ENCODE assay signal across 1 cellular context in the genomic region with DNA sequence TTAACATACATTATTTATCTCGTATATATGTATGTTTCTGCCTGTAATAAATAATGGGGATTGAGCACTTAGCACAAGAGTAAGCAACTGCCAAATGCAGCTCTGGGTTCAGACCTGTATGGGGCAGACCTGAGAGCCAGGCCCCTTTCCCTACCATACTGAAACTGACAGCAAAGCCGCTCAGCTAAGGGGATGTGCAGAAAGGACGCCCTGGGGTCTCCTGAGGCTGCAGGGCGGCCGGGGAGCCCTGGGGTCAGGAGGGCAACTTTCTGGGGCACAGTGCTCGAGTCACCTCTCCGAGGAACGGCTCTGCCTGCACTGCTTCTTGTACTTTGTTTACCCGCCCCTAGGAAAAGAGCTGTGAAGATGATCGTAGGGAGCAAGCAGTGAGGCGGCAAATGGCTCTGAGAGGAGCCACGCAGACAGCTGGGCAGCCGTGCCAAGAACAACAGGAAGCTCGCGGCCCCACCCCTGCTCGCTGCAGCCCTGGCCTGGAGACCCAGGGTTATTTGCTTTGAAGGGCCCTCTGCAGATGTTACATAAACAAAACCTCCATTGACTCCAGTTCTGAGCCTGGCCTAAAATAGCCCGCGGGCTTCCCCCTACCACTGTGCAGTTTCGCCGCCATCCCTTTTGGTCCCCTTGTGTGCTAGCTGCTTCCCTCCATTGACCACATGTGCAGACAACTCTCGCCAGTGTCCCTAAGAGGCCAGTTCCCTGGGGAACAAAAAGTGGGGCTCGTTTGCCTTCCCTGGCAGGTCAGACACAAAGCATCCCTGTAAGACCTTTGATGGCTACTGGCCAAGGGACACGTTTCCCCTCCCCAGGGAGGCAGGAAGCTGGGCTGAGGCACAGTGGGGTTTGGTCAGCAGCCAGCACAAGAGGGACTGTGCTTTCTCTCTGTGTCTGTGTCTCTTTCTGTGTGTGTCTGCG.
TF ChIP-seq lines count a peak whose summit lies in the region.

No MANE protein-coding gene starts in this region.

TF ChIP-seq in HepG2, 621 proteins besides CTCF, POLR2A, EP300 and RAD21 (continued from another document and continues in another):
- TF ChIP-seq, protein P1, sequence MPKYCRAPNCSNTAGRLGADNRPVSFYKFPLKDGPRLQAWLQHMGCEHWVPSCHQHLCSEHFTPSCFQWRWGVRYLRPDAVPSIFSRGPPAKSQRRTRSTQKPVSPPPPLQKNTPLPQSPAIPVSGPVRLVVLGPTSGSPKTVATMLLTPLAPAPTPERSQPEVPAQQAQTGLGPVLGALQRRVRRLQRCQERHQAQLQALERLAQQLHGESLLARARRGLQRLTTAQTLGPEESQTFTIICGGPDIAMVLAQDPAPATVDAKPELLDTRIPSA (CRISPR knock-in tag; IDR thresholded peaks at IDR 0.05; ENCODE audit: borderline replicate concordance) = no peak
- TF ChIP-seq PHF5A (CRISPR knock-in tag; IDR thresholded peaks at IDR 0.05; ENCODE audit: low read depth, unreplicated experiment) (no peak), ZNF446 (CRISPR knock-in tag; IDR thresholded peaks at IDR 0.05) (no peak), ZNF256 (CRISPR knock-in tag; conservative IDR thresholded peaks at IDR 0.05) (no peak), HDAC1 (CRISPR knock-in tag; IDR thresholded peaks at IDR 0.05) (no peak; the same call in 1 of the 2 replicates), ZNF83 (CRISPR knock-in tag; IDR thresholded peaks at IDR 0.05; ENCODE audit: borderline replicate concordance) (no peak), PHF21A (CRISPR knock-in tag; IDR thresholded peaks at IDR 0.05) (peak; percentile 43; the same call in 1 of the 2 replicates), HDAC6 (IDR thresholded peaks at IDR 0.05; ENCODE audit: low read depth, low read length) (no peak), ZNF432 (CRISPR knock-in tag; IDR thresholded peaks at IDR 0.05; ENCODE audit: borderline replicate concordance) (no peak), ZNF776 (CRISPR knock-in tag; IDR thresholded peaks at IDR 0.05) (no peak), ZNF333 (CRISPR knock-in tag; IDR thresholded peaks at IDR 0.05; ENCODE audit: borderline replicate concordance) (no peak), ZNF567 (CRISPR knock-in tag; IDR thresholded peaks at IDR 0.05; ENCODE audit: borderline replicate concordance) (no peak), KLF12 (CRISPR knock-in tag; IDR thresholded peaks at IDR 0.05; ENCODE audit: borderline replicate concordance) (0 out of 2 replicates have a peak, but pooled peaks have one; percentile 30), TGIF2 (CRISPR knock-in tag; IDR thresholded peaks at IDR 0.05) (no peak), ZNF253 (CRISPR knock-in tag; IDR thresholded peaks at IDR 0.05; ENCODE audit: borderline replicate concordance) (no peak), SMYD3 (CRISPR knock-in tag; IDR thresholded peaks at IDR 0.05) (no peak), ETV6 (CRISPR knock-in tag; conservative IDR thresholded peaks at IDR 0.05) (no peak), ZNF350 (CRISPR knock-in tag; IDR thresholded peaks at IDR 0.05; ENCODE audit: borderline replicate concordance, low read depth) (no peak), EHMT2 (IDR thresholded peaks at IDR 0.05; ENCODE audit: borderline replicate concordance, low read depth, low read length) (no peak), ELF3 (CRISPR knock-in tag; IDR thresholded peaks at IDR 0.05) (no peak), ZNF335 (CRISPR knock-in tag; IDR thresholded peaks at IDR 0.05) (no peak), GATAD2A (CRISPR knock-in tag; IDR thresholded peaks at IDR 0.05) (no peak), ZSCAN21 (CRISPR knock-in tag; IDR thresholded peaks at IDR 0.05; ENCODE audit: borderline replicate concordance) (no peak), SNAPC2 (CRISPR knock-in tag; IDR thresholded peaks at IDR 0.05) (no peak), SPEN (CRISPR knock-in tag; IDR thresholded peaks at IDR 0.05; ENCODE audit: low read depth) (no peak), FOXA3 (CRISPR knock-in tag; IDR thresholded peaks at IDR 0.05) (no peak), NFE2L2 (IDR thresholded peaks at IDR 0.05; ENCODE audit: low read length) (no peak), RFXANK (CRISPR knock-in tag; IDR thresholded peaks at IDR 0.05) (no peak), ZNF841 (CRISPR knock-in tag; IDR thresholded peaks at IDR 0.05; ENCODE audit: borderline replicate concordance) (no peak), BRCA1 (CRISPR knock-in tag; IDR thresholded peaks at IDR 0.05) (no peak), ZNF17 (CRISPR knock-in tag; IDR thresholded peaks at IDR 0.05) (no peak)
- TF ChIP-seq, protein P2, sequence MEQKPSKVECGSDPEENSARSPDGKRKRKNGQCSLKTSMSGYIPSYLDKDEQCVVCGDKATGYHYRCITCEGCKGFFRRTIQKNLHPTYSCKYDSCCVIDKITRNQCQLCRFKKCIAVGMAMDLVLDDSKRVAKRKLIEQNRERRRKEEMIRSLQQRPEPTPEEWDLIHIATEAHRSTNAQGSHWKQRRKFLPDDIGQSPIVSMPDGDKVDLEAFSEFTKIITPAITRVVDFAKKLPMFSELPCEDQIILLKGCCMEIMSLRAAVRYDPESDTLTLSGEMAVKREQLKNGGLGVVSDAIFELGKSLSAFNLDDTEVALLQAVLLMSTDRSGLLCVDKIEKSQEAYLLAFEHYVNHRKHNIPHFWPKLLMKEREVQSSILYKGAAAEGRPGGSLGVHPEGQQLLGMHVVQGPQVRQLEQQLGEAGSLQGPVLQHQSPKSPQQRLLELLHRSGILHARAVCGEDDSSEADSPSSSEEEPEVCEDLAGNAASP (CRISPR knock-in tag; IDR thresholded peaks at IDR 0.05; ENCODE audit: borderline replicate concordance) = peak; percentile 52; the same call in 1 of the 2 replicates
- TF ChIP-seq, protein P3, sequence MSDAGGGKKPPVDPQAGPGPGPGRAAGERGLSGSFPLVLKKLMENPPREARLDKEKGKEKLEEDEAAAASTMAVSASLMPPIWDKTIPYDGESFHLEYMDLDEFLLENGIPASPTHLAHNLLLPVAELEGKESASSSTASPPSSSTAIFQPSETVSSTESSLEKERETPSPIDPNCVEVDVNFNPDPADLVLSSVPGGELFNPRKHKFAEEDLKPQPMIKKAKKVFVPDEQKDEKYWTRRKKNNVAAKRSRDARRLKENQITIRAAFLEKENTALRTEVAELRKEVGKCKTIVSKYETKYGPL (CRISPR knock-in tag; IDR thresholded peaks at IDR 0.05) = peak; percentile 15; the same call in 1 of the 2 replicates
- TF ChIP-seq, protein P4, sequence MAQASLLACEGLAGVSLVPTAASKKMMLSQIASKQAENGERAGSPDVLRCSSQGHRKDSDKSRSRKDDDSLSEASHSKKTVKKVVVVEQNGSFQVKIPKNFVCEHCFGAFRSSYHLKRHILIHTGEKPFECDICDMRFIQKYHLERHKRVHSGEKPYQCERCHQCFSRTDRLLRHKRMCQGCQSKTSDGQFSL (CRISPR knock-in tag; IDR thresholded peaks at IDR 0.05) = no peak
- TF ChIP-seq, protein P5, sequence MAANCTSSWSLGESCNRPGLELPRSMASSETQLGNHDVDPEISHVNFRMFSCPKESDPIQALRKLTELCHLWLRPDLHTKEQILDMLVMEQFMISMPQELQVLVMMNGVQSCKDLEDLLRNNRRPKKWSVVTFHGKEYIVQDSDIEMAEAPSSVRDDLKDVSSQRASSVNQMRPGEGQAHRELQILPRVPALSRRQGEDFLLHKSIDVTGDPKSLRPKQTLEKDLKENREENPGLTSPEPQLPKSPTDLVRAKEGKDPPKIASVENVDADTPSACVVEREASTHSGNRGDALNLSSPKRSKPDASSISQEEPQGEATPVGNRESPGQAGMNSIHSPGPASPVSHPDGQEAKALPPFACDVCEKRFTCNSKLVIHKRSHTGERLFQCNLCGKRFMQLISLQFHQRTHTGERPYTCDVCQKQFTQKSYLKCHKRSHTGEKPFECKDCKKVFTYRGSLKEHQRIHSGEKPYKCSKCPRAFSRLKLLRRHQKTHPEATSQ (CRISPR knock-in tag; IDR thresholded peaks at IDR 0.05; ENCODE audit: borderline replicate concordance) = no peak
- TF ChIP-seq, protein P6, sequence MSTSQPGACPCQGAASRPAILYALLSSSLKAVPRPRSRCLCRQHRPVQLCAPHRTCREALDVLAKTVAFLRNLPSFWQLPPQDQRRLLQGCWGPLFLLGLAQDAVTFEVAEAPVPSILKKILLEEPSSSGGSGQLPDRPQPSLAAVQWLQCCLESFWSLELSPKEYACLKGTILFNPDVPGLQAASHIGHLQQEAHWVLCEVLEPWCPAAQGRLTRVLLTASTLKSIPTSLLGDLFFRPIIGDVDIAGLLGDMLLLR (CRISPR knock-in tag; IDR thresholded peaks at IDR 0.05) = no peak
- TF ChIP-seq, protein P7, sequence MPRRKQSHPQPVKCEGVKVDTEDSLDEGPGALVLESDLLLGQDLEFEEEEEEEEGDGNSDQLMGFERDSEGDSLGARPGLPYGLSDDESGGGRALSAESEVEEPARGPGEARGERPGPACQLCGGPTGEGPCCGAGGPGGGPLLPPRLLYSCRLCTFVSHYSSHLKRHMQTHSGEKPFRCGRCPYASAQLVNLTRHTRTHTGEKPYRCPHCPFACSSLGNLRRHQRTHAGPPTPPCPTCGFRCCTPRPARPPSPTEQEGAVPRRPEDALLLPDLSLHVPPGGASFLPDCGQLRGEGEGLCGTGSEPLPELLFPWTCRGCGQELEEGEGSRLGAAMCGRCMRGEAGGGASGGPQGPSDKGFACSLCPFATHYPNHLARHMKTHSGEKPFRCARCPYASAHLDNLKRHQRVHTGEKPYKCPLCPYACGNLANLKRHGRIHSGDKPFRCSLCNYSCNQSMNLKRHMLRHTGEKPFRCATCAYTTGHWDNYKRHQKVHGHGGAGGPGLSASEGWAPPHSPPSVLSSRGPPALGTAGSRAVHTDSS (CRISPR knock-in tag; conservative IDR thresholded peaks at IDR 0.05) = no peak
- TF ChIP-seq, protein P8, sequence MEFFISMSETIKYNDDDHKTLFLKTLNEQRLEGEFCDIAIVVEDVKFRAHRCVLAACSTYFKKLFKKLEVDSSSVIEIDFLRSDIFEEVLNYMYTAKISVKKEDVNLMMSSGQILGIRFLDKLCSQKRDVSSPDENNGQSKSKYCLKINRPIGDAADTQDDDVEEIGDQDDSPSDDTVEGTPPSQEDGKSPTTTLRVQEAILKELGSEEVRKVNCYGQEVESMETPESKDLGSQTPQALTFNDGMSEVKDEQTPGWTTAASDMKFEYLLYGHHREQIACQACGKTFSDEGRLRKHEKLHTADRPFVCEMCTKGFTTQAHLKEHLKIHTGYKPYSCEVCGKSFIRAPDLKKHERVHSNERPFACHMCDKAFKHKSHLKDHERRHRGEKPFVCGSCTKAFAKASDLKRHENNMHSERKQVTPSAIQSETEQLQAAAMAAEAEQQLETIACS (CRISPR knock-in tag; IDR thresholded peaks at IDR 0.05) = no peak
- TF ChIP-seq, protein P9, sequence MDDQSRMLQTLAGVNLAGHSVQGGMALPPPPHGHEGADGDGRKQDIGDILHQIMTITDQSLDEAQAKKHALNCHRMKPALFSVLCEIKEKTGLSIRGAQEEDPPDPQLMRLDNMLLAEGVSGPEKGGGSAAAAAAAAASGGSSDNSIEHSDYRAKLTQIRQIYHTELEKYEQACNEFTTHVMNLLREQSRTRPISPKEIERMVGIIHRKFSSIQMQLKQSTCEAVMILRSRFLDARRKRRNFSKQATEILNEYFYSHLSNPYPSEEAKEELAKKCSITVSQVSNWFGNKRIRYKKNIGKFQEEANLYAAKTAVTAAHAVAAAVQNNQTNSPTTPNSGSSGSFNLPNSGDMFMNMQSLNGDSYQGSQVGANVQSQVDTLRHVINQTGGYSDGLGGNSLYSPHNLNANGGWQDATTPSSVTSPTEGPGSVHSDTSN (CRISPR knock-in tag; IDR thresholded peaks at IDR 0.05; ENCODE audit: borderline replicate concordance) = no peak
- TF ChIP-seq, protein P10, sequence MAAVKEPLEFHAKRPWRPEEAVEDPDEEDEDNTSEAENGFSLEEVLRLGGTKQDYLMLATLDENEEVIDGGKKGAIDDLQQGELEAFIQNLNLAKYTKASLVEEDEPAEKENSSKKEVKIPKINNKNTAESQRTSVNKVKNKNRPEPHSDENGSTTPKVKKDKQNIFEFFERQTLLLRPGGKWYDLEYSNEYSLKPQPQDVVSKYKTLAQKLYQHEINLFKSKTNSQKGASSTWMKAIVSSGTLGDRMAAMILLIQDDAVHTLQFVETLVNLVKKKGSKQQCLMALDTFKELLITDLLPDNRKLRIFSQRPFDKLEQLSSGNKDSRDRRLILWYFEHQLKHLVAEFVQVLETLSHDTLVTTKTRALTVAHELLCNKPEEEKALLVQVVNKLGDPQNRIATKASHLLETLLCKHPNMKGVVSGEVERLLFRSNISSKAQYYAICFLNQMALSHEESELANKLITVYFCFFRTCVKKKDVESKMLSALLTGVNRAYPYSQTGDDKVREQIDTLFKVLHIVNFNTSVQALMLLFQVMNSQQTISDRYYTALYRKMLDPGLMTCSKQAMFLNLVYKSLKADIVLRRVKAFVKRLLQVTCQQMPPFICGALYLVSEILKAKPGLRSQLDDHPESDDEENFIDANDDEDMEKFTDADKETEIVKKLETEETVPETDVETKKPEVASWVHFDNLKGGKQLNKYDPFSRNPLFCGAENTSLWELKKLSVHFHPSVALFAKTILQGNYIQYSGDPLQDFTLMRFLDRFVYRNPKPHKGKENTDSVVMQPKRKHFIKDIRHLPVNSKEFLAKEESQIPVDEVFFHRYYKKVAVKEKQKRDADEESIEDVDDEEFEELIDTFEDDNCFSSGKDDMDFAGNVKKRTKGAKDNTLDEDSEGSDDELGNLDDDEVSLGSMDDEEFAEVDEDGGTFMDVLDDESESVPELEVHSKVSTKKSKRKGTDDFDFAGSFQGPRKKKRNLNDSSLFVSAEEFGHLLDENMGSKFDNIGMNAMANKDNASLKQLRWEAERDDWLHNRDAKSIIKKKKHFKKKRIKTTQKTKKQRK (IDR thresholded peaks at IDR 0.05; ENCODE audit: low read length) = no peak
- TF ChIP-seq, protein P11, sequence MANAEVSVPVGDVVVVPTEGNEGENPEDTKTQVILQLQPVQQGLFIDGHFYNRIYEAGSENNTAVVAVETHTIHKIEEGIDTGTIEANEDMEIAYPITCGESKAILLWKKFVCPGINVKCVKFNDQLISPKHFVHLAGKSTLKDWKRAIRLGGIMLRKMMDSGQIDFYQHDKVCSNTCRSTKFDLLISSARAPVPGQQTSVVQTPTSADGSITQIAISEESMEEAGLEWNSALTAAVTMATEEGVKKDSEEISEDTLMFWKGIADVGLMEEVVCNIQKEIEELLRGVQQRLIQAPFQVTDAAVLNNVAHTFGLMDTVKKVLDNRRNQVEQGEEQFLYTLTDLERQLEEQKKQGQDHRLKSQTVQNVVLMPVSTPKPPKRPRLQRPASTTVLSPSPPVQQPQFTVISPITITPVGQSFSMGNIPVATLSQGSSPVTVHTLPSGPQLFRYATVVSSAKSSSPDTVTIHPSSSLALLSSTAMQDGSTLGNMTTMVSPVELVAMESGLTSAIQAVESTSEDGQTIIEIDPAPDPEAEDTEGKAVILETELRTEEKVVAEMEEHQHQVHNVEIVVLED (CRISPR knock-in tag; IDR thresholded peaks at IDR 0.05; ENCODE audit: borderline replicate concordance) = no peak
- TF ChIP-seq, protein P12, sequence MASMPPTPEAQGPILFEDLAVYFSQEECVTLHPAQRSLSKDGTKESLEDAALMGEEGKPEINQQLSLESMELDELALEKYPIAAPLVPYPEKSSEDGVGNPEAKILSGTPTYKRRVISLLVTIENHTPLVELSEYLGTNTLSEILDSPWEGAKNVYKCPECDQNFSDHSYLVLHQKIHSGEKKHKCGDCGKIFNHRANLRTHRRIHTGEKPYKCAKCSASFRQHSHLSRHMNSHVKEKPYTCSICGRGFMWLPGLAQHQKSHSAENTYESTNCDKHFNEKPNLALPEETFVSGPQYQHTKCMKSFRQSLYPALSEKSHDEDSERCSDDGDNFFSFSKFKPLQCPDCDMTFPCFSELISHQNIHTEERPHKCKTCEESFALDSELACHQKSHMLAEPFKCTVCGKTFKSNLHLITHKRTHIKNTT (CRISPR knock-in tag; IDR thresholded peaks at IDR 0.05) = no peak
